Comparison of ENCODE assay signal across 19 cellular contexts in genomic region chr20:48360338-48360698, GRCh38.
DNase-seq lines count a peak whose midpoint lies in the region; ATAC-seq, FAIRE-seq and TF ChIP-seq lines count a peak whose summit lies in the region.
"Had no signal": no experiment of that assay in that cellular context is flagged by ENCODE, and none has a peak within 500 bp of the region (broad histone marks: within the 10 kb centered on the region; RNA-seq: fewer than 3 reads in every experiment).

No MANE protein-coding gene starts in this region.

- H3K9me3 ChIP-seq in T-helper 17 cell (ENCODE audit: control insufficient read depth, low read length, poor library complexity, severe bottlenecking) = no peaks in the 10 kb centered on the region
- H3K9me3 ChIP-seq: adrenal gland had no signal

- ATAC-seq in GM21360 (IDR thresholded peaks at IDR 0.05; ENCODE audit: unreplicated experiment) (peak; percentile 32), HG03108 (IDR thresholded peaks at IDR 0.05; ENCODE audit: unreplicated experiment) (peak; percentile 49), T-helper 17 cell (peak; percentile 53)
- ATAC-seq: Panc1 had no signal

- no peaks in the 10 kb centered on the region for H3K36me3 Mint-ChIP-seq in T-helper 17 cell (ENCODE audit: low read depth)

- no peak overlapping the region for H3K27ac Mint-ChIP-seq in T-helper 17 cell

- peak; percentile 55 for FAIRE-seq in GM12891 (lab: Jason Lieb, UNC)
- FAIRE-seq: islet of Langerhans, TTC549 had no signal

- peaks cover 38% of the 10 kb centered on the region for H3K27me3 Mint-ChIP-seq in T-helper 17 cell

- no peak for DNase-seq in GM12891 (ENCODE audit: insufficient read length, low spot score)
- no peak for DNase-seq in T-helper 17 cell
- DNase-seq in HuH-7 (ENCODE audit: low spot score) = no peak
- DNase-seq in EL = no peak
- no peak for DNase-seq in DMS79 (lab: John Stamatoyannopoulos, UW)
- no peak for DNase-seq in NK-92 treated with Interleukin-12 subunit alpha and Interleukin-12 subunit beta, amount 100 ng/mL, for 24 hours (lab: John Stamatoyannopoulos, UW)
- DNase-seq: adrenal gland, AML-193, cortex of kidney, GDM1, H9, IMR-90, NCI-H1930, right cardiac atrium had no signal

- TF ChIP-seq POLR2A in GM12891 (IDR thresholded peaks at IDR 0.05; ENCODE audit: low read depth, low read length) = no peak

- H3K4me1 Mint-ChIP-seq in T-helper 17 cell = no peaks in the 10 kb centered on the region

- H3K4me3 Mint-ChIP-seq in T-helper 17 cell = no peak overlapping the region
- H3K4me3 Mint-ChIP-seq: H9 had no signal

TF ChIP-seq in GM12891, 5 proteins besides CTCF, POLR2A, EP300 and RAD21:
- TF ChIP-seq PAX5 (IDR thresholded peaks at IDR 0.05; ENCODE audit: insufficient read depth, low read length, severe bottlenecking) (no peak), POLR2AphosphoS5 (IDR thresholded peaks at IDR 0.05; ENCODE audit: low read depth, low read length) (0 out of 2 replicates have a peak, but pooled peaks have one; percentile 22), POU2F2 (IDR thresholded peaks at IDR 0.05; ENCODE audit: low read depth, low read length) (no peak), TAF1 (IDR thresholded peaks at IDR 0.05; ENCODE audit: low read depth, low read length) (no peak), SPI1 (IDR thresholded peaks at IDR 0.05; ENCODE audit: low read depth, low read length) (peak; percentile 21; the same call in 1 of the 2 replicates)
